ENCODE assay signal across 23 cellular contexts in genomic region chr7:105154084-105154483, GRCh38.
"Had no signal": no experiment of that assay in that cellular context is flagged by ENCODE, and none has a peak within 500 bp of the region (broad histone marks: within the 10 kb centered on the region; RNA-seq: fewer than 3 reads in every experiment).

No MANE protein-coding gene starts in this region.

- ATAC-seq: activated T-cell treated with anti-CD3 and anti-CD28 coated beads, Interleukin-2, amount 50 U/mL, for 72 hours; body of pancreas; gastroesophageal sphincter; naive thymus-derived CD8-positive, alpha-beta T cell had no signal

- H3K9me3 ChIP-seq: body of pancreas, gastroesophageal sphincter, heart left ventricle, tibial artery had no signal

- H3K27ac Mint-ChIP-seq: activated T-cell treated with anti-CD3 and anti-CD28 coated beads, Interleukin-2, amount 50 U/mL, for 72 hours; dendritic cell treated with granulocyte-macrophage colony-stimulating factor and Interleukin-4, amounts not matched to agents 40 ng/mL and 50 ng/mL, for 4 days; mesothelial cell of epicardium had no signal

- H3K27me3 Mint-ChIP-seq: activated naive CD8-positive, alpha-beta T cell treated with anti-CD3 and anti-CD28 coated beads, Interleukin-2, amount 50 U/mL, for 24 hours; dendritic cell treated with granulocyte-macrophage colony-stimulating factor and Interleukin-4, amounts not matched to agents 40 ng/mL and 50 ng/mL, for 4 days; naive thymus-derived CD8-positive, alpha-beta T cell; stimulated activated naive CD8-positive, alpha-beta T cell treated with anti-CD3 and anti-CD28 coated beads, Interleukin-15, Interleukin-2, amounts not matched to agents 100 ng/mL and 50 ng/mL, for 24 hours had no signal

- H3K9me3 Mint-ChIP-seq: activated naive CD8-positive, alpha-beta T cell treated with anti-CD3 and anti-CD28 coated beads, Interleukin-2, amount 50 U/mL, for 24 hours; activated T-cell treated with anti-CD3 and anti-CD28 coated beads, Interleukin-2, amount 50 U/mL, for 72 hours; dendritic cell treated with granulocyte-macrophage colony-stimulating factor and Interleukin-4, amounts not matched to agents 40 ng/mL and 50 ng/mL, for 4 days; mesothelial cell of epicardium; naive thymus-derived CD8-positive, alpha-beta T cell; stimulated activated naive CD8-positive, alpha-beta T cell treated with anti-CD3 and anti-CD28 coated beads, Interleukin-15, Interleukin-2, amounts not matched to agents 100 ng/mL and 50 ng/mL, for 24 hours had no signal

- H3K4me3 ChIP-seq: body of pancreas, gastroesophageal sphincter, heart left ventricle, lung, tibial artery had no signal

- H3K4me3 Mint-ChIP-seq: activated naive CD8-positive, alpha-beta T cell treated with anti-CD3 and anti-CD28 coated beads, Interleukin-2, amount 50 U/mL, for 24 hours; activated T-cell treated with anti-CD3 and anti-CD28 coated beads, Interleukin-2, amount 50 U/mL, for 72 hours; dendritic cell treated with granulocyte-macrophage colony-stimulating factor and Interleukin-4, amounts not matched to agents 40 ng/mL and 50 ng/mL, for 4 days; mesothelial cell of epicardium; naive thymus-derived CD8-positive, alpha-beta T cell; stimulated activated naive CD8-positive, alpha-beta T cell treated with anti-CD3 and anti-CD28 coated beads, Interleukin-15, Interleukin-2, amounts not matched to agents 100 ng/mL and 50 ng/mL, for 24 hours had no signal

- H3K27ac ChIP-seq: body of pancreas, gastroesophageal sphincter, tibial artery had no signal

- H3K36me3 ChIP-seq: gastroesophageal sphincter had no signal

- H3K4me1 ChIP-seq: tibial artery had no signal

- DNase-seq: activated CD4-positive, alpha-beta T cell treated with anti-CD3 and anti-CD28 coated beads for 4 hours; activated CD4-positive, alpha-beta T cell treated with anti-CD3 and anti-CD28 coated beads, Interleukin-2, amount 50 U/mL, for 48 hours; activated CD4-positive, CD25-positive, alpha-beta regulatory T cell; activated CD8-positive, alpha-beta memory T cell treated with anti-CD3 and anti-CD28 coated beads, Interleukin-2, amount 50 U/mL, for 48 hours; activated effector memory CD4-positive, alpha-beta T cell treated with anti-CD3 and anti-CD28 coated beads, Interleukin-2, amount 50 U/mL, for 16 hours; activated naive CD4-positive, alpha-beta T cell treated with anti-CD3 and anti-CD28 coated beads, Interleukin-2, amount 50 U/mL, for 16 hours; activated naive CD8-positive, alpha-beta T cell treated with anti-CD3 and anti-CD28 coated beads, Interleukin-2, amount 50 U/mL, for 24 hours; activated T-cell treated with anti-CD3 and anti-CD28 coated beads, Interleukin-2, amount 50 U/mL, for 72 hours; anterior cingulate cortex; body of pancreas; caudate nucleus; effector memory CD4-positive, alpha-beta T cell; heart left ventricle; naive thymus-derived CD8-positive, alpha-beta T cell; retina; stimulated activated CD4-positive, alpha-beta T cell treated with anti-CD3 and anti-CD28 coated beads, Interleukin-2, amount 100 ng/mL, for 48 hours; T1000; tibial artery had no signal

- H3K27me3 ChIP-seq: body of pancreas, gastroesophageal sphincter, heart left ventricle, tibial artery had no signal
